Comparison of ENCODE assay signal across 7 cellular contexts in the genomic region with DNA sequence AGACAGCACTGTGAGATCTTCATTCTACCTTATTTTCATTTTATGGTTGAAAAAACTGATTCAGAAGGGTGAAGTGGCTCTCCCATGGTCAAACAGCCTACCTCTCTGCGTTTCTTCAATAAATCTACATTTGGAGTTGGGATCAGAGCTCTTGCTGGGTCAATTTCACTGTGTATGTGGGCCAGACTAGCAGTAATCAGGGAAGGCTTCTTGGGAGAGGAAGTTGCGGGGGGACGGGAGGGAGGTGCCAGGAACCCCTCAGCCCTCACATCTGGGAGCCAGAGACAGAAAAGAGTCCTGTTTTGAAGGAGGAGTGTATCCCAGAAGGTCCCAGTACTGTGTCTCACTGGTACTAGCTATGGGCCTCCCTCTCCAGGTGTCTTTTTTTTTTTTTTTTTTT. TPM values are rescaled to one million over a fixed set of nuclear protein-coding genes. Genes with fewer than 3 reads are reported as not detected.
A peak's percentile ranks its signal among the peaks of the same experiment; 100 is the strongest.
DNase-seq lines count a peak whose midpoint lies in the region; ATAC-seq and TF ChIP-seq lines count a peak whose summit lies in the region.

No MANE protein-coding gene starts in this region.

- peaks cover 6 to 22% of the 10 kb centered on the region in 2 experiments; a peak in 2 of 4 replicates for H3K36me3 ChIP-seq in HCT116 (ENCODE audit: control insufficient read depth in 1 of 2, insufficient read depth in 2 of 2, low read length in 2 of 2)

- no peak for DNase-seq in HCT116 (ENCODE audit: low read depth, low spot score)
- DNase-seq in activated B cell treated with CpG ODN at 0.5 μM for 24 hours = no peak
- DNase-seq in right cardiac atrium = peak in 2 of 3 donors; percentile 3 to 4
- DNase-seq in stimulated activated effector memory CD8-positive, alpha-beta T cell treated with anti-CD3 and anti-CD28 coated beads, Interleukin-12 subunit alpha, Interleukin-12 subunit beta, amount 100 ng/mL, for 72 hours (ENCODE audit: low spot score in 2 of 2) = no peak
- no peak for DNase-seq in NCI-H2029 treated with DMSO at 0.1 percent for 48 hours (lab: John Stamatoyannopoulos, UW)
- no peak for DNase-seq in sciatic nerve (ENCODE audit: low spot score)

- WGBS in right cardiac atrium = 54% methylated on average over 3 of the region's 3 CpGs

- H3K4me3 Mint-ChIP-seq in activated B cell treated with CpG ODN at 0.5 μM for 24 hours = peak overlapping the region; percentile 87
- peak overlapping the region; percentile 84 for H3K4me3 Mint-ChIP-seq in stimulated activated effector memory CD8-positive, alpha-beta T cell treated with anti-CD3 and anti-CD28 coated beads, Interleukin-12 subunit alpha, Interleukin-12 subunit beta, amount 100 ng/mL, for 72 hours

- H3K4me3 ChIP-seq in HCT116 (replicated peaks in 1 of 2; ENCODE audit: low read depth in 1 of 2, low read length in 2 of 2) (peak overlapping the region; percentile 89 to 100), right cardiac atrium (ENCODE audit: low read length) (peak overlapping the region; percentile 97)

- H3K9me2 ChIP-seq in HCT116 (ENCODE audit: insufficient read depth) = no peaks in the 10 kb centered on the region

- intact Hi-C loops in HCT116 (cut with micrococcal nuclease) = no loop called here
- intact Hi-C loops in activated B cell treated with CpG ODN at 0.5 μM for 24 hours (cut with micrococcal nuclease) = no loop called here
- intact Hi-C loops in right cardiac atrium (cut with DNase I) = no loop called here
- intact Hi-C loops in sciatic nerve (cut with DNase I) = no loop called here

- no peak for TF ChIP-seq POLR2A in HCT116 (IDR thresholded peaks at IDR 0.05; ENCODE audit: borderline replicate concordance, extremely low read depth, insufficient read depth, insufficient read length)

- ATAC-seq in HCT116 (no peak), activated B cell treated with CpG ODN at 0.5 μM for 24 hours (ENCODE audit: low read depth) (no peak), right cardiac atrium (no peak), HG03460 (IDR thresholded peaks at IDR 0.05; ENCODE audit: unreplicated experiment) (no peak), sciatic nerve (no peak)
- no peak for ATAC-seq in stimulated activated effector memory CD8-positive, alpha-beta T cell treated with anti-CD3 and anti-CD28 coated beads, Interleukin-12 subunit alpha, Interleukin-12 subunit beta, amount 100 ng/mL, for 72 hours

- H3K9me3 Mint-ChIP-seq in activated B cell treated with CpG ODN at 0.5 μM for 24 hours = no peaks in the 10 kb centered on the region
- no peaks in the 10 kb centered on the region for H3K9me3 Mint-ChIP-seq in stimulated activated effector memory CD8-positive, alpha-beta T cell treated with anti-CD3 and anti-CD28 coated beads, Interleukin-12 subunit alpha, Interleukin-12 subunit beta, amount 100 ng/mL, for 72 hours

- H3K27me3 Mint-ChIP-seq in activated B cell treated with CpG ODN at 0.5 μM for 24 hours = no peaks in the 10 kb centered on the region

- H3K9ac ChIP-seq in HCT116 (ENCODE audit: low read length) = peak overlapping the region; percentile 94

- peaks cover 56% of the 10 kb centered on the region for H3K79me2 ChIP-seq in HCT116 (ENCODE audit: insufficient read depth, low read length)

- TF ChIP-seq CTCF in HCT116 (IDR thresholded peaks at IDR 0.05 in 2 of 3, conservative IDR thresholded peaks at IDR 0.05 in 1 of 3; ENCODE audit: borderline replicate concordance in 1 of 3, insufficient read depth in 1 of 3, low read depth in 2 of 3, low read length in 2 of 3) (no peak), activated B cell treated with CpG ODN at 0.5 μM for 24 hours (IDR thresholded peaks at IDR 0.05) (no peak)

- H3K4me1 Mint-ChIP-seq in activated B cell treated with CpG ODN at 0.5 μM for 24 hours = peaks cover 25% of the 10 kb centered on the region
- H3K4me1 Mint-ChIP-seq in stimulated activated effector memory CD8-positive, alpha-beta T cell treated with anti-CD3 and anti-CD28 coated beads, Interleukin-12 subunit alpha, Interleukin-12 subunit beta, amount 100 ng/mL, for 72 hours = peaks cover 27% of the 10 kb centered on the region

- CTCF ChIA-PET in HCT116 (lab: Charles Lee) (interaction anchor here (1.5 kb wide), 1 partner anchor 74 kb away, joined by 3 read pairs; no protein-coding TSS in a partner anchor), activated B cell treated with CpG ODN at 0.5 μM for 24 hours (lab: Charles Lee) (interaction anchor here (1.4 to 1.9 kb wide), 4 partner anchors 14 to 361 kb away, joined by 3 to 10 read pairs (median 3); partner anchors contain the start of genes COPE and DDX49)

- POLR2A ChIA-PET in HCT116 (lab: Charles Lee) (interaction anchor here (1.4 to 2.4 kb wide), 2 partner anchors 12 to 142 kb away, joined by 5 to 15 read pairs; partner anchors contain the start of gene UBA52), activated B cell treated with CpG ODN at 0.5 μM for 24 hours (lab: Charles Lee) (interaction anchor here (0.6 to 5.0 kb wide), 16 partner anchors 7 to 378 kb away, joined by 3 to 88 read pairs (median 6); partner anchors contain the start of genes COPE, DDX49, ELL and FKBP8)

- peak overlapping the region; percentile 87 for H3K27ac Mint-ChIP-seq in activated B cell treated with CpG ODN at 0.5 μM for 24 hours
- H3K27ac Mint-ChIP-seq in stimulated activated effector memory CD8-positive, alpha-beta T cell treated with anti-CD3 and anti-CD28 coated beads, Interleukin-12 subunit alpha, Interleukin-12 subunit beta, amount 100 ng/mL, for 72 hours = peak overlapping the region; percentile 93

- peak overlapping the region; percentile 79 for H3K27ac ChIP-seq in HCT116 (ENCODE audit: low read depth, low read length)
- H3K27ac ChIP-seq in right cardiac atrium (ENCODE audit: low read length) = peak overlapping the region; percentile 99

- BruUV-seq in HCT116 (replicated peaks; lab: Mats Ljungman, UMichigan) = no TSS peak

- H2AFZ ChIP-seq in HCT116 (ENCODE audit: low read depth, low read length, poor library complexity, severe bottlenecking) = no peak overlapping the region

- peak overlapping the region; percentile 91 for H3K4me2 ChIP-seq in HCT116 (ENCODE audit: low read length)

- RAD21 ChIA-PET in HCT116 (lab: Charles Lee; ENCODE audit: low non-redundant PET in 1 of 2, low total read pairs in 2 of 2, uncharacterized antibody in 2 of 2, unreplicated experiment in 2 of 2) = no interaction called here

- no peaks in the 10 kb centered on the region for H4K20me1 ChIP-seq in HCT116 (ENCODE audit: insufficient read depth)

- TF ChIP-seq RAD21 in HCT116 (IDR thresholded peaks at IDR 0.05; ENCODE audit: low read depth) = no peak

- H3K4me1 ChIP-seq in HCT116 (ENCODE audit: control insufficient read depth in 1 of 2, insufficient read depth in 2 of 2, low read length in 2 of 2) (peaks cover 4 to 22% of the 10 kb centered on the region in 2 experiments; a peak in 3 of 4 replicates), right cardiac atrium (ENCODE audit: control insufficient read depth, insufficient read depth, low read length) (no peaks in the 10 kb centered on the region)

- no peaks in the 10 kb centered on the region for H3K9me3 ChIP-seq in HCT116 (ENCODE audit: control insufficient read depth in 1 of 2, insufficient read depth in 1 of 2, low read depth in 1 of 2, low read length in 2 of 2)
- H3K9me3 ChIP-seq in right cardiac atrium (ENCODE audit: control insufficient read depth, low read length) = no peaks in the 10 kb centered on the region

- H3K36me3 Mint-ChIP-seq in activated B cell treated with CpG ODN at 0.5 μM for 24 hours (ENCODE audit: low read depth) = peaks cover 26% of the 10 kb centered on the region
- peaks cover 50% of the 10 kb centered on the region for H3K36me3 Mint-ChIP-seq in stimulated activated effector memory CD8-positive, alpha-beta T cell treated with anti-CD3 and anti-CD28 coated beads, Interleukin-12 subunit alpha, Interleukin-12 subunit beta, amount 100 ng/mL, for 72 hours

- H3K27me3 ChIP-seq in HCT116 (ENCODE audit: insufficient read depth, low read length) = no peaks in the 10 kb centered on the region
- no peaks in the 10 kb centered on the region for H3K27me3 ChIP-seq in right cardiac atrium (ENCODE audit: control insufficient read depth, insufficient read depth)

TF ChIP-seq in HCT116, 20 proteins besides CTCF, POLR2A, EP300 and RAD21:
- TF ChIP-seq, protein P1, sequence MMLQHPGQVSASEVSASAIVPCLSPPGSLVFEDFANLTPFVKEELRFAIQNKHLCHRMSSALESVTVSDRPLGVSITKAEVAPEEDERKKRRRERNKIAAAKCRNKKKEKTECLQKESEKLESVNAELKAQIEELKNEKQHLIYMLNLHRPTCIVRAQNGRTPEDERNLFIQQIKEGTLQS (IDR thresholded peaks at IDR 0.05) = no peak
- TF ChIP-seq FOSL1 (IDR thresholded peaks at IDR 0.05; ENCODE audit: low read depth) = no peak
- TF ChIP-seq CEBPB (IDR thresholded peaks at IDR 0.05; ENCODE audit: low read depth) = no peak
- TF ChIP-seq SIN3A (IDR thresholded peaks at IDR 0.05; ENCODE audit: low read depth) = no peak
- no peak for TF ChIP-seq SRF (IDR thresholded peaks at IDR 0.05; ENCODE audit: low read depth)

RNA-seq across cellular contexts. Expression of gene KXD1, which starts 0.9 kb away (rescaled TPM):
- total RNA-seq in HCT116 (2021; ENCODE audit: unreplicated experiment) (139 TPM), activated B cell treated with CpG ODN at 0.5 μM for 24 hours (82.2 and 88.8 TPM in 2 replicates), right cardiac atrium (10 to 100 TPM; 47.8 to 55.4 (median 52.2) TPM), sciatic nerve (97.2 TPM)
- polyA plus RNA-seq in HCT116 (2012) = 212 and 220 TPM in 2 replicates
- polyA plus RNA-seq in right cardiac atrium = 49.0 TPM

RNA-seq across cellular contexts. Expression of gene UBA52, which starts 13.1 kb away (rescaled TPM):
- 1,743 TPM for total RNA-seq in HCT116 (2021; ENCODE audit: unreplicated experiment)
- polyA plus RNA-seq in HCT116 (2012) = 3,327 and 3,735 TPM in 2 replicates
- 1,962 and 2,164 TPM in 2 replicates for total RNA-seq in activated B cell treated with CpG ODN at 0.5 μM for 24 hours
- 100 to 1,000 TPM; 712 to 793 (median 725) TPM for total RNA-seq in right cardiac atrium
- 622 TPM for polyA plus RNA-seq in right cardiac atrium
- total RNA-seq in sciatic nerve = 779 TPM

RNA-seq across cellular contexts. Expression of gene FKBP8, which starts 15.2 kb away (rescaled TPM):
- total RNA-seq in HCT116 (2021; ENCODE audit: unreplicated experiment) = 261 TPM
- polyA plus RNA-seq in HCT116 (2012) = 319 and 380 TPM in 2 replicates
- total RNA-seq in activated B cell treated with CpG ODN at 0.5 μM for 24 hours = 133 and 140 TPM in 2 replicates
- total RNA-seq in right cardiac atrium = 100 to 1,000 TPM; 204 to 236 (median 213) TPM
- 285 TPM for polyA plus RNA-seq in right cardiac atrium
- 296 TPM for total RNA-seq in sciatic nerve

RNA-seq across cellular contexts. Expression of gene REX1BD, which starts 30.0 kb away (rescaled TPM):
- 97.1 TPM for total RNA-seq in HCT116 (2021; ENCODE audit: unreplicated experiment)
- polyA plus RNA-seq in HCT116 (2012) = 107 and 110 TPM in 2 replicates
- total RNA-seq in activated B cell treated with CpG ODN at 0.5 μM for 24 hours = 83.7 and 85.9 TPM in 2 replicates
- total RNA-seq in right cardiac atrium = 10 to 100 TPM; 71.0 to 90.7 (median 77.1) TPM
- 99.9 TPM for polyA plus RNA-seq in right cardiac atrium
- 58.1 TPM for total RNA-seq in sciatic nerve

RNA-seq across cellular contexts. Expression of gene ELL, which starts 36.7 kb away (rescaled TPM):
- total RNA-seq in HCT116 (2021; ENCODE audit: unreplicated experiment) (22.9 TPM), activated B cell treated with CpG ODN at 0.5 μM for 24 hours (29.0 and 32.6 TPM in 2 replicates), right cardiac atrium (10 to 100 TPM; 12.6 to 19.0 (median 14.0) TPM), sciatic nerve (28.9 TPM)
- 14.9 and 19.8 TPM in 2 replicates for polyA plus RNA-seq in HCT116 (2012)
- polyA plus RNA-seq in right cardiac atrium = 9.3 TPM

Comparison
In these comparisons a context has a peak if more than half of its experiments do, and no peak if none do; other contexts are left out.
1. DNase-seq: peak in right cardiac atrium (2 of 3); none in HCT116 (single experiment), activated B cell treated with CpG ODN at 0.5 μM for 24 hours (single experiment), stimulated activated effector memory CD8-positive, alpha-beta T cell treated with anti-CD3 and anti-CD28 coated beads, Interleukin-12 subunit alpha, Interleukin-12 subunit beta, amount 100 ng/mL, for 72 hours (0 of 2), NCI-H2029 treated with DMSO at 0.1 percent for 48 hours (single experiment) and sciatic nerve (single experiment).